Comparison of ENCODE assay signal across 6 cellular contexts in genomic region chr15:52574623-52575022, GRCh38. TPM values are rescaled to one million over a fixed set of nuclear protein-coding genes. Genes with fewer than 3 reads are reported as not detected.
DNase-seq lines count a peak whose midpoint lies in the region; ATAC-seq and TF ChIP-seq lines count a peak whose summit lies in the region.
"Not testable (repeated sequence)": the region's sequence is repeated elsewhere in the genome, so short reads cannot be mapped to it uniquely, and the experiment has no call there.

No MANE protein-coding gene starts in this region.

- not testable (repeated sequence) for H3K27me3 ChIP-seq in RWPE2 (ENCODE audit: insufficient read depth, poor library complexity, severe bottlenecking); right lobe of liver

- not testable (repeated sequence) for BruUV-seq in MCF 10A (replicated peaks; lab: Mats Ljungman, UMichigan)

- H3K27ac Mint-ChIP-seq in IgD-negative memory B cell = peak overlapping the region in 2 of 3 donors; percentile 5 to 57
- H3K27ac Mint-ChIP-seq in MCF 10A (ENCODE audit: low read depth, unreplicated experiment) = not testable (repeated sequence)

- not testable (repeated sequence) for H3K36me3 Mint-ChIP-seq in IgD-negative memory B cell; MCF 10A (ENCODE audit: insufficient read depth, unreplicated experiment)

- H3K27me3 Mint-ChIP-seq in IgD-negative memory B cell; MCF 10A (ENCODE audit: insufficient read depth, unreplicated experiment): not testable (repeated sequence)

- H3K4me1 Mint-ChIP-seq in IgD-negative memory B cell; MCF 10A (ENCODE audit: insufficient read depth, unreplicated experiment): not testable (repeated sequence)

- intact Hi-C loops in MCF 10A (cut with micrococcal nuclease); Right ventricle myocardium inferior (cut with DNase I); right lobe of liver (cut with DNase I): not testable (repeated sequence)

- DNase-seq in RWPE2 (ENCODE audit: low spot score); left lobe of liver (ENCODE audit: low spot score); right lobe of liver: not testable (repeated sequence)
- peak; percentile 24 for DNase-seq in MCF 10A (ENCODE audit: unreplicated experiment)
- DNase-seq in Right ventricle myocardium inferior (ENCODE audit: missing footprints) = peak; percentile 54

- H3K9me3 ChIP-seq in RWPE2 (ENCODE audit: severe bottlenecking); right lobe of liver: not testable (repeated sequence)

- H3K4me3 ChIP-seq in RWPE2 (ENCODE audit: severe bottlenecking); right lobe of liver: not testable (repeated sequence)

- 60% methylated on average over 2 of the region's 3 CpGs for WGBS in right lobe of liver (ENCODE audit: insufficient coverage, low coverage, low lambda C conversion rate, missing lambda C conversion rate)

- 0 out of 3 replicates have a peak, but pooled peaks have one; percentile 29 for ATAC-seq in RWPE2 (ENCODE audit: low read depth)
- not testable (repeated sequence) for ATAC-seq in Right ventricle myocardium inferior
- peak; percentile 82 for ATAC-seq in left lobe of liver
- peak; percentile 42 to 89 (median 73) for ATAC-seq in right lobe of liver

- H3K9me3 Mint-ChIP-seq in IgD-negative memory B cell; MCF 10A (ENCODE audit: unreplicated experiment): not testable (repeated sequence)

- H3K36me3 ChIP-seq in RWPE2 (ENCODE audit: low read depth); right lobe of liver: not testable (repeated sequence)

- not testable (repeated sequence) for TF ChIP-seq CTCF in RWPE2 (IDR thresholded peaks at IDR 0.05; ENCODE audit: poor library complexity, severe bottlenecking); MCF 10A (IDR thresholded peaks at IDR 0.05; ENCODE audit: unreplicated experiment); right lobe of liver (IDR thresholded peaks at IDR 0.05)

- not testable (repeated sequence) for H3K4me1 ChIP-seq in RWPE2 (ENCODE audit: insufficient read depth, poor library complexity, severe bottlenecking); right lobe of liver

- CTCF ChIA-PET in MCF 10A (lab: Yijun Ruan, JAX) = interaction anchor here (0.6 kb wide), 1 partner anchor 924 kb away, joined by 3 read pairs; no protein-coding TSS in a partner anchor

- not testable (repeated sequence) for H3K27ac ChIP-seq in RWPE2 (ENCODE audit: poor library complexity, severe bottlenecking); right lobe of liver

- TF ChIP-seq POLR2A in right lobe of liver (IDR thresholded peaks at IDR 0.05) = not testable (repeated sequence)

- H3K4me3 Mint-ChIP-seq in IgD-negative memory B cell; MCF 10A (ENCODE audit: unreplicated experiment): not testable (repeated sequence)

- POLR2A ChIA-PET in MCF 10A (lab: Yijun Ruan, JAX) = not testable (repeated sequence)

RNA-seq across cellular contexts. Expression of gene ARPP19, which starts 5.8 kb away (rescaled TPM):
- 64.6 TPM for polyA plus RNA-seq in IgD-negative memory B cell
- total RNA-seq in MCF 10A (2022) = 172 and 213 TPM in 2 replicates
- 155 TPM for total RNA-seq in Right ventricle myocardium inferior
- 42.6 TPM for total RNA-seq in left lobe of liver
- 10 to 100 TPM; 47.0 to 73.9 (median 51.6) TPM for total RNA-seq in right lobe of liver

RNA-seq across cellular contexts. Expression of gene MYO5A, which starts 45.9 kb away (rescaled TPM):
- 16.7 TPM for polyA plus RNA-seq in IgD-negative memory B cell
- 28.9 and 35.7 TPM in 2 replicates for total RNA-seq in MCF 10A (2022)
- total RNA-seq in Right ventricle myocardium inferior = 7.9 TPM
- 4.0 TPM for total RNA-seq in left lobe of liver
- 10 to 100 TPM in 2 of 6 experiments, 1 to 10 TPM in 4; 3.2 to 13.3 (median 5.0) TPM for total RNA-seq in right lobe of liver
